ENCODE assay signal across 8 cellular contexts in genomic region chr1:2194898-2195673, GRCh38. TPM values are rescaled to one million over a fixed set of nuclear protein-coding genes. Genes with fewer than 3 reads are reported as not detected.
A peak's percentile ranks its signal among the peaks of the same experiment; 100 is the strongest.
DNase-seq lines count a peak whose midpoint lies in the region; TF ChIP-seq lines count a peak whose summit lies in the region.

No MANE protein-coding gene starts in this region.

- no peaks in the 10 kb centered on the region for H3K9me3 Mint-ChIP-seq in activated naive CD4-positive, alpha-beta T cell treated with anti-CD3 and anti-CD28 coated beads, Interleukin-2, amount 50 U/mL, for 24 hours
- H3K9me3 Mint-ChIP-seq in glutamatergic neuron (ENCODE audit: unreplicated experiment), result peaks cover 9% of the 10 kb centered on the region
- no peaks in the 10 kb centered on the region for H3K9me3 Mint-ChIP-seq in osteocyte (ENCODE audit: unreplicated experiment)

- no peaks in the 10 kb centered on the region for H3K36me3 Mint-ChIP-seq in activated naive CD4-positive, alpha-beta T cell treated with anti-CD3 and anti-CD28 coated beads, Interleukin-2, amount 50 U/mL, for 24 hours
- no peaks in the 10 kb centered on the region for H3K36me3 Mint-ChIP-seq in glutamatergic neuron (ENCODE audit: unreplicated experiment)
- no peaks in the 10 kb centered on the region for H3K36me3 Mint-ChIP-seq in osteocyte (ENCODE audit: unreplicated experiment)

- H3K9me3 ChIP-seq in ES-I3 (ENCODE audit: control insufficient read depth, insufficient read depth, low read length), result no peaks in the 10 kb centered on the region
- no peaks in the 10 kb centered on the region for H3K9me3 ChIP-seq in SK-N-MC (ENCODE audit: low read depth, low read length)
- no peaks in the 10 kb centered on the region for H3K9me3 ChIP-seq in thyroid gland

- peak; percentile 99 for DNase-seq in H7
- peak; percentile 86 for DNase-seq in M059J (ENCODE audit: low read depth)
- DNase-seq in SK-N-MC (ENCODE audit: low read depth, low spot score), result no peak
- peak; percentile 88 for DNase-seq in glutamatergic neuron
- DNase-seq in osteocyte (ENCODE audit: extremely low spot score, unreplicated experiment), result peak; percentile 96
- DNase-seq in thyroid gland, result peak; percentile 91 to 92

- H3K27me3 Mint-ChIP-seq in activated naive CD4-positive, alpha-beta T cell treated with anti-CD3 and anti-CD28 coated beads, Interleukin-2, amount 50 U/mL, for 24 hours, result no peaks in the 10 kb centered on the region
- H3K27me3 Mint-ChIP-seq in glutamatergic neuron (ENCODE audit: unreplicated experiment) (peaks cover 9% of the 10 kb centered on the region), osteocyte (ENCODE audit: unreplicated experiment) (no peaks in the 10 kb centered on the region)

- peak overlapping the region; percentile 84 for H3K4me3 Mint-ChIP-seq in activated naive CD4-positive, alpha-beta T cell treated with anti-CD3 and anti-CD28 coated beads, Interleukin-2, amount 50 U/mL, for 24 hours
- H3K4me3 Mint-ChIP-seq in glutamatergic neuron (ENCODE audit: unreplicated experiment), result peak overlapping the region; percentile 76
- peak overlapping the region; percentile 80 for H3K4me3 Mint-ChIP-seq in osteocyte (ENCODE audit: unreplicated experiment)

- TF ChIP-seq POLR2A in thyroid gland (IDR thresholded peaks at IDR 0.05), result peak in 1 of 2 donors; percentile 35

- 1 to 3% methylated on average over 19 to 24 of the region's 35 CpGs for WGBS in thyroid gland, 2 donors

- intact Hi-C loops in thyroid gland (cut with DNase I), result loop anchor here (2.0 to 10.0 kb wide), 2 partner anchors 188 to 330 kb away; partner anchors contain the start of gene PANK4

- H3K27ac ChIP-seq in SK-N-MC (peak overlapping the region; percentile 75), thyroid gland (peak overlapping the region; percentile 88 to 98 (median 92))

- H3K9ac ChIP-seq in ES-I3 (ENCODE audit: low read depth, low read length) (peak overlapping the region; percentile 42), SK-N-MC (ENCODE audit: insufficient read length) (peak overlapping the region; percentile 63)

- H3K27ac Mint-ChIP-seq in activated naive CD4-positive, alpha-beta T cell treated with anti-CD3 and anti-CD28 coated beads, Interleukin-2, amount 50 U/mL, for 24 hours, result peak overlapping the region; percentile 80
- peak overlapping the region; percentile 76 for H3K27ac Mint-ChIP-seq in glutamatergic neuron (ENCODE audit: unreplicated experiment)
- H3K27ac Mint-ChIP-seq in osteocyte (ENCODE audit: unreplicated experiment), result peak overlapping the region; percentile 94

- TF ChIP-seq CTCF in glutamatergic neuron (IDR thresholded peaks at IDR 0.05; ENCODE audit: partially characterized antibody, unreplicated experiment) (peak; percentile 75), osteocyte (IDR thresholded peaks at IDR 0.05) (peak; percentile 96), thyroid gland (IDR thresholded peaks at IDR 0.05) (peak; percentile 90 to 99 (median 97))

- H3K4me3 ChIP-seq in H7 (ENCODE audit: insufficient read depth, low read depth, low read length) (peak overlapping the region; percentile 63), SK-N-MC (peak overlapping the region; percentile 88), thyroid gland (replicated peaks in 1 of 3) (peak overlapping the region in 2 of 3 donors; percentile 55 to 59)

- peaks cover 29% of the 10 kb centered on the region for H3K4me1 Mint-ChIP-seq in activated naive CD4-positive, alpha-beta T cell treated with anti-CD3 and anti-CD28 coated beads, Interleukin-2, amount 50 U/mL, for 24 hours
- H3K4me1 Mint-ChIP-seq in glutamatergic neuron (ENCODE audit: low read depth, unreplicated experiment), result peaks cover 12% of the 10 kb centered on the region
- H3K4me1 Mint-ChIP-seq in osteocyte (ENCODE audit: unreplicated experiment), result peaks cover 25% of the 10 kb centered on the region

- no peaks in the 10 kb centered on the region; the same call in 1 of the 2 replicates for H3K4me1 ChIP-seq in ES-I3 (ENCODE audit: insufficient read depth, low read length)
- H3K4me1 ChIP-seq in thyroid gland, result peaks cover 48 to 67% of the 10 kb centered on the region in 2 donors

- H3K27me3 ChIP-seq in H7 (ENCODE audit: control insufficient read depth, insufficient read depth, low read length) (no peaks in the 10 kb centered on the region), thyroid gland (no peaks in the 10 kb centered on the region)

- H3K36me3 ChIP-seq in ES-I3 (ENCODE audit: insufficient read depth, low read length), result no peaks in the 10 kb centered on the region
- H3K36me3 ChIP-seq in H7 (replicated peaks; ENCODE audit: control insufficient read depth, insufficient read depth, low read length), result peaks cover 3% of the 10 kb centered on the region
- H3K36me3 ChIP-seq in SK-N-MC (ENCODE audit: insufficient read depth, low read length), result no peaks in the 10 kb centered on the region
- no peaks in the 10 kb centered on the region for H3K36me3 ChIP-seq in thyroid gland

RNA-seq across cellular contexts. Expression of gene FAAP20, which starts 0.5 kb away (rescaled TPM):
- total RNA-seq in H7 (2014; rRNA removed; shearing (Covaris generic)), result 60.5 and 69.9 TPM in 2 replicates
- total RNA-seq in M059J (2014; rRNA removed; shearing (Covaris generic)), result 12.8 and 23.1 TPM in 2 replicates
- 111 TPM for total RNA-seq in glutamatergic neuron (ENCODE audit: unreplicated experiment)
- 85.1 and 90.4 TPM in 2 replicates for total RNA-seq in osteocyte
- 10 to 100 TPM; 42.2 to 82.2 (median 50.2) TPM for total RNA-seq in thyroid gland

RNA-seq across cellular contexts. Expression of gene SKI, which starts 33.0 kb away (rescaled TPM):
- 29.2 and 29.9 TPM in 2 replicates for total RNA-seq in H7 (2014; rRNA removed; shearing (Covaris generic))
- total RNA-seq in M059J (2014; rRNA removed; shearing (Covaris generic)), result 3.5 and 13.8 TPM in 2 replicates
- total RNA-seq in glutamatergic neuron (ENCODE audit: unreplicated experiment), result 143 TPM
- 131 and 132 TPM in 2 replicates for total RNA-seq in osteocyte
- 10 to 100 TPM; 31.4 to 59.6 (median 39.9) TPM for total RNA-seq in thyroid gland
